8 cellular contexts compared by ENCODE assay signal in the genomic region with DNA sequence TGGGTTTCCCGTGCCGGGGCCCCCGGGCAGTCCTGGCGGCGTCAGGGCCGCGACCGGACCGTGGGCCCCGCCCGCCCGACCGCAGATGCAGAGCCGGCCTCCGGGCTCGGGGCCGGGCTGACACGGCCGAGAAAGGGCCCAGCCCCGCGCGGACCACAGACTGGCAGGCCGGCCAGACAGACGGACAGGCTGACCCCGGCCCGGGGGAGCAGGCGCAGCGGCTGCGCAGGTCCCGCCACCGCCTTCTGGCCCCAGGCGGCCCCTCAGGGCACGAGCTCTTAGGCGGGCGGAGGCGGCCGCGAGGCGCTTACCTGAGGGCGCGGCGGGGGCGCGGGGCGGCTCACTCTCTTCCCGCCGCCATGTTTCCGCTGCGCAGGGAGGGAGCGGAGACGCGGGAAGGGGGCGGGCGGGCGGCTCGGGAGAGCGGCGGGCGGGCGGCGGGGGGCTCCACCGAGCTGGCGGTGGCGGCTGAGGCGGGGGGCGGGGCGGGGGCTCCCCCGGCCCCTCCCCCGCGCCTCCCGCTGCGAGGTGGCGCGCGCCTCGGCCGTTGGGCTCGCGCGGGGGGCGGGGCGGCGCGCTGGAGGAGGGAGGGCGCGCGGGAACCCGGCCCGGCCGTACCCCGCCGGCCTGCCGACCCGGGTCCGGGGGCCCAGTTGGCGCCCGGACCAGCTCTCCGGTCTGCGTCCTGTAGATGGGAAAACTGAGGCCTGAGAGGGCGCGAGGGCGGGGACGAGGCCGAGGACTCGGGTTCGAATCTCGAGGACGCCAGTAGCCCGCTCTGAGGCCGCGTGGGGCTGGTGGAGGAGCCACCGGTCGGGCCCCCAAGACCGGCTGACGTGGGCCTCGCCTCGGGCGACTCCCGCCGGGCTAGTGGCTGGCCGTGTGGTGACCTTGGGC. TPM values are rescaled to one million over a fixed set of nuclear protein-coding genes. Genes with fewer than 3 reads are reported as not detected.
DNase-seq lines count a peak whose midpoint lies in the region; ATAC-seq and TF ChIP-seq lines count a peak whose summit lies in the region.

SCMH1 (minus strand) TSS at position 559 of the 897 bp plus-strand sequence. CDS start 56,173 bp downstream, outside the sequence.

- H3K4me2 ChIP-seq in OCI-LY7 (ENCODE audit: low read length), result peak within 1 kb of the TSS; percentile 68

- H3K9me3 Mint-ChIP-seq in activated T-helper 17 cell treated with anti-CD3 and anti-CD28 coated beads, Interleukin-2, amount 50 U/mL, for 72 hours, result no peaks in the 10 kb centered on the region

- H3K27me3 Mint-ChIP-seq in activated T-helper 17 cell treated with anti-CD3 and anti-CD28 coated beads, Interleukin-2, amount 50 U/mL, for 72 hours, result no peaks in the 10 kb centered on the region

- peak within 1 kb of the TSS; percentile 79 for H3K4me3 Mint-ChIP-seq in activated T-helper 17 cell treated with anti-CD3 and anti-CD28 coated beads, Interleukin-2, amount 50 U/mL, for 72 hours

- DNase-seq in AG20443 (ENCODE audit: low spot score), result peak; percentile 88
- peak; percentile 79 for DNase-seq in OCI-LY7 (ENCODE audit: low spot score)
- no peak for DNase-seq in foreskin keratinocyte

- H3K36me3 ChIP-seq in OCI-LY7 (ENCODE audit: insufficient read depth, low read length) (no peaks in the 10 kb centered on the region), neuron (ENCODE audit: insufficient read depth, low read length) (no peaks in the 10 kb centered on the region)

- no TSS peak for BruUV-seq in OCI-LY7 (replicated peaks; lab: Mats Ljungman, UMichigan)

- H3K79me2 ChIP-seq in OCI-LY7 (ENCODE audit: insufficient read depth, low read depth, low read length), result peaks cover 34% of the 10 kb centered on the region; the same call in 1 of the 2 replicates

- CTCF ChIA-PET in OCI-LY7 (lab: Charles Lee; ENCODE audit: unreplicated experiment), result no interaction called here

- no peaks in the 10 kb centered on the region for H3K27me3 ChIP-seq in foreskin keratinocyte
- H3K27me3 ChIP-seq in neuron (ENCODE audit: insufficient read depth, low read length), result no peaks in the 10 kb centered on the region

- H3K27ac ChIP-seq in OCI-LY7 (ENCODE audit: low read depth, low read length, poor library complexity, severe bottlenecking) (peak within 1 kb of the TSS; percentile 69), foreskin keratinocyte (peak within 1 kb of the TSS; percentile 80), temporal lobe (ENCODE audit: low read depth, low read length) (peak within 1 kb of the TSS; percentile 69)

- peak within 1 kb of the TSS; percentile 84 for H2AFZ ChIP-seq in OCI-LY7 (ENCODE audit: low read length)
- peak within 1 kb of the TSS; percentile 95 for H2AFZ ChIP-seq in neuron (ENCODE audit: low read depth, low read length)

- H3K9me3 ChIP-seq in OCI-LY7 (ENCODE audit: low read length), result no peaks in the 10 kb centered on the region
- no peaks in the 10 kb centered on the region for H3K9me3 ChIP-seq in neuron (ENCODE audit: low read length)

- no peak for TF ChIP-seq CTCF in OCI-LY7 (conservative IDR thresholded peaks at IDR 0.05; ENCODE audit: low read length)
- no peak for TF ChIP-seq CTCF in foreskin keratinocyte (conservative IDR thresholded peaks at IDR 0.05)

- no peaks in the 10 kb centered on the region for H3K9me2 ChIP-seq in OCI-LY7 (ENCODE audit: insufficient read depth, low read length)

- peaks cover 5% of the 10 kb centered on the region for H3K4me1 Mint-ChIP-seq in activated T-helper 17 cell treated with anti-CD3 and anti-CD28 coated beads, Interleukin-2, amount 50 U/mL, for 72 hours

- no peaks in the 10 kb centered on the region for H3K36me3 Mint-ChIP-seq in activated T-helper 17 cell treated with anti-CD3 and anti-CD28 coated beads, Interleukin-2, amount 50 U/mL, for 72 hours (ENCODE audit: low read depth)

- peaks cover 16% of the 10 kb centered on the region; the same call in 1 of the 2 replicates for H4K20me1 ChIP-seq in OCI-LY7 (ENCODE audit: insufficient read depth, low read length)

- POLR2A ChIA-PET in OCI-LY7 (lab: Charles Lee), result interaction anchor here (0.6 to 1.1 kb wide), 3 partner anchors 43 to 294 kb away, joined by 3 read pairs; no protein-coding TSS in a partner anchor

- TF ChIP-seq POLR2A in GM19099 (IDR thresholded peaks at IDR 0.05; ENCODE audit: extremely low read depth, insufficient read length, low read depth), result peak; percentile 58

- ATAC-seq in HG03378 (IDR thresholded peaks at IDR 0.05; ENCODE audit: unreplicated experiment) (peak; percentile 19), foreskin keratinocyte (peak; percentile 42)
- peak; percentile 52 for ATAC-seq in activated T-helper 17 cell treated with anti-CD3 and anti-CD28 coated beads, Interleukin-2, amount 50 U/mL, for 72 hours (replicated peaks)

- intact Hi-C loops in OCI-LY7 (cut with micrococcal nuclease; ENCODE audit: unreplicated experiment), result loop anchor here (10.0 kb wide), 1 partner anchor 217 kb away; the partner anchor contains the start of gene SLFNL1

- H3K27ac Mint-ChIP-seq in activated T-helper 17 cell treated with anti-CD3 and anti-CD28 coated beads, Interleukin-2, amount 50 U/mL, for 72 hours, result peak within 1 kb of the TSS; percentile 87

- H3K4me1 ChIP-seq in OCI-LY7 (ENCODE audit: insufficient read depth, low read length, poor library complexity, severe bottlenecking) (peaks cover 44% of the 10 kb centered on the region), foreskin keratinocyte (peaks cover 17% of the 10 kb centered on the region), neuron (ENCODE audit: insufficient read depth, low read length) (peaks cover 19% of the 10 kb centered on the region)

- H3K4me3 ChIP-seq in OCI-LY7 (ENCODE audit: low read depth, low read length, poor library complexity, severe bottlenecking) (peak within 1 kb of the TSS; percentile 81), neuron (ENCODE audit: low read length) (peak within 1 kb of the TSS; percentile 81)

RNA-seq across cellular contexts. Expression of gene SCMH1, which starts in this region (rescaled TPM):
- total RNA-seq in OCI-LY7 (2014; rRNA removed; shearing (Covaris generic)), result 47.0 and 59.3 TPM in 2 replicates
- total RNA-seq in OCI-LY7 (2022), result 45.2 and 47.7 TPM in 2 replicates
- total RNA-seq in activated T-helper 17 cell treated with anti-CD3 and anti-CD28 coated beads, Interleukin-2, amount 50 U/mL, for 72 hours, result 10 to 100 TPM; 23.2 to 27.5 TPM
- 22.3 and 24.5 TPM in 2 replicates for total RNA-seq in foreskin keratinocyte
- 16.8 and 19.9 TPM in 2 replicates for polyA plus RNA-seq in foreskin keratinocyte
- 32.7 TPM for total RNA-seq in temporal lobe

Comparison
In these comparisons a context has a peak if more than half of its experiments do, and no peak if none do; other contexts are left out.
1. DNase-seq: peak in AG20443 (single experiment) and OCI-LY7 (single experiment); none in foreskin keratinocyte (0 of 2).
2. Peak in every context shown above with its lines, with median percentiles within 50 percentile points of each other: ATAC-seq and H3K27ac ChIP-seq.